Comparison of ENCODE assay signal across 10 cellular contexts in genomic region chr3:188673509-188674239, GRCh38.
DNase-seq lines count a peak whose midpoint lies in the region; FAIRE-seq and TF ChIP-seq lines count a peak whose summit lies in the region.
"Had no signal": no experiment of that assay in that cellular context is flagged by ENCODE, and none has a peak within 500 bp of the region (broad histone marks: within the 10 kb centered on the region; RNA-seq: fewer than 3 reads in every experiment).

No MANE protein-coding gene starts in this region.

- in situ Hi-C loops in transverse colon (cut with MboI; ENCODE audit: low pct_ligation_motif_present in 1 of 4, low pct_unique_long_range_greater_than_20kb in 1 of 4, low sequenced_read_pairs in 3 of 4), result no loop called here

- no peak for FAIRE-seq in H1 (lab: Jason Lieb, UNC)
- FAIRE-seq: GM19239 had no signal

- no peak for TF ChIP-seq CTCF in H1 (IDR thresholded peaks at IDR 0.05; ENCODE audit: control extremely low read depth in 1 of 3, insufficient read depth in 1 of 3, low read depth in 1 of 3, low read length in 3 of 3)
- TF ChIP-seq CTCF in coronary artery (IDR thresholded peaks at IDR 0.05), result no peak
- TF ChIP-seq CTCF in transverse colon (IDR thresholded peaks at IDR 0.05), result no peak

- H2AFZ ChIP-seq in H1 (ENCODE audit: low read length), result no peak overlapping the region

- H3K36me3 ChIP-seq in H1 (ENCODE audit: control insufficient read depth in 2 of 4, insufficient read depth in 4 of 4, low read length in 3 of 4) (no peaks in the 10 kb centered on the region; a peak in 1 of 8 replicates), mesendoderm (ENCODE audit: control insufficient read depth, insufficient read depth, low read length) (no peaks in the 10 kb centered on the region), transverse colon (no peaks in the 10 kb centered on the region)

- H4K8ac ChIP-seq in H1 (ENCODE audit: extremely low read depth, insufficient read depth, low read length) (no peak overlapping the region), mesendoderm (ENCODE audit: low read depth, low read length) (no peak overlapping the region)

- H3K79me1 ChIP-seq in H1 (ENCODE audit: low read depth, low read length) (no peaks in the 10 kb centered on the region), mesendoderm (ENCODE audit: low read length) (no peaks in the 10 kb centered on the region)

- H3K56ac ChIP-seq in H1 (replicated peaks; ENCODE audit: insufficient read length, low read depth, low read length) (no peak overlapping the region), mesendoderm (ENCODE audit: low read length) (no peak overlapping the region)

- no peak overlapping the region for H2AK5ac ChIP-seq in H1 (ENCODE audit: low read depth, low read length)
- H2AK5ac ChIP-seq in mesendoderm (ENCODE audit: low read length), result no peak overlapping the region

- H3K4me2 ChIP-seq in H1 (ENCODE audit: insufficient read depth in 1 of 2, low read depth in 2 of 2, low read length in 2 of 2) (0 out of 4 replicates have a peak overlapping the region, but pooled peaks of 1 of the 2 experiments have one; percentile 30), mesendoderm (ENCODE audit: low read length) (no peak overlapping the region)

- H3K9me3 ChIP-seq in H1 (ENCODE audit: insufficient read depth in 2 of 2, low read depth in 1 of 2, low read length in 1 of 2) (no peaks in the 10 kb centered on the region), transverse colon (no peaks in the 10 kb centered on the region)

- H3K9ac ChIP-seq in H1 (replicated peaks in 1 of 4; ENCODE audit: extremely low read depth in 1 of 4, low read depth in 3 of 4, low read length in 3 of 4) (no peak overlapping the region), mesendoderm (ENCODE audit: low read length) (no peak overlapping the region)

- H2BK120ac ChIP-seq in H1 (replicated peaks; ENCODE audit: low read depth, low read length) (no peak overlapping the region), mesendoderm (ENCODE audit: low read depth, low read length) (peak overlapping the region; percentile 73)

- no peaks in the 10 kb centered on the region for H4K20me1 ChIP-seq in H1 (replicated peaks in 1 of 2; ENCODE audit: control insufficient read depth in 1 of 2, insufficient read depth in 2 of 2, low read length in 2 of 2)

- no peak overlapping the region for H4K5ac ChIP-seq in H1 (ENCODE audit: insufficient read length, low read depth, low read length)
- no peak overlapping the region for H4K5ac ChIP-seq in mesendoderm (ENCODE audit: low read length)

- intact Hi-C loops in transverse colon (cut with DNase I; ENCODE audit: low total_unique reads), result no loop called here

- no peak overlapping the region for H3K4ac ChIP-seq in H1 (replicated peaks; ENCODE audit: insufficient read length, low read depth, low read length)
- H3K4ac ChIP-seq in mesendoderm (ENCODE audit: low read depth, low read length), result no peak overlapping the region

- TF ChIP-seq RAD21 in H1 (IDR thresholded peaks at IDR 0.05 in 1 of 2, conservative IDR thresholded peaks at IDR 0.05 in 1 of 2; ENCODE audit: low read depth in 2 of 2, low read length in 2 of 2), result no peak

- CTCF ChIA-PET in H1 (lab: Charles Lee; ENCODE audit: partially characterized antibody), result interaction anchor here (1.0 to 1.9 kb wide), 5 partner anchors 9 to 475 kb away, joined by 3 to 6 read pairs (median 5); no protein-coding TSS in a partner anchor

- no peak overlapping the region for H2BK15ac ChIP-seq in H1 (ENCODE audit: low read length)
- no peak overlapping the region for H2BK15ac ChIP-seq in mesendoderm (replicated peaks; ENCODE audit: low read depth)

- no peaks in the 10 kb centered on the region for H3K27me3 ChIP-seq in H1 (replicated peaks in 1 of 4; ENCODE audit: control insufficient read depth in 3 of 4, extremely low read depth in 1 of 4, insufficient read depth in 3 of 4, low read length in 3 of 4)
- no peaks in the 10 kb centered on the region for H3K27me3 ChIP-seq in mesendoderm (ENCODE audit: insufficient read depth, low read length, poor library complexity)
- no peaks in the 10 kb centered on the region for H3K27me3 ChIP-seq in transverse colon

- 100% methylated on average over 2 of the region's 2 CpGs; no CpG with 5 or more reads in 1 of the 2 experiments for WGBS in H1 (ENCODE audit: extremely low coverage in 1 of 2, insufficient coverage in 1 of 2, insufficient read length in 1 of 2, insufficient replicate concordance in 2 of 2, low coverage in 1 of 2, low lambda C conversion rate in 2 of 2, missing lambda C conversion rate in 1 of 2), 2 experiments
- no CpG with 5 or more reads among the region's 2 CpGs for WGBS in mesendoderm (ENCODE audit: extremely low coverage, insufficient coverage, low lambda C conversion rate)
- WGBS in transverse colon (ENCODE audit: low coverage in 1 of 2), 2 donors, result 95 to 100% methylated on average over 1 to 2 of the region's 2 CpGs

- H3K4me3 ChIP-seq in H1 (ENCODE audit: extremely low read depth in 1 of 4, insufficient read depth in 2 of 4, low read depth in 3 of 4, low read length in 4 of 4) (no peak overlapping the region), mesendoderm (ENCODE audit: low read length) (no peak overlapping the region), coronary artery (no peak overlapping the region), transverse colon (no peak overlapping the region)

- POLR2A ChIA-PET in H1 (lab: Charles Lee; ENCODE audit: partially characterized antibody), result interaction anchor here (0.6 to 0.7 kb wide), 2 partner anchors 29 to 234 kb away, joined by 3 to 4 read pairs; no protein-coding TSS in a partner anchor

- no peak overlapping the region for H4K91ac ChIP-seq in H1 (replicated peaks; ENCODE audit: insufficient read length, low read length)

- peak overlapping the region; percentile 3; the same call in 1 of the 2 replicates for H2BK12ac ChIP-seq in H1 (ENCODE audit: low read depth, low read length)

- H2BK5ac ChIP-seq in H1 (ENCODE audit: low read depth, low read length), result no peak overlapping the region
- H2BK5ac ChIP-seq in mesendoderm (ENCODE audit: low read length), result no peak overlapping the region

- H3K23ac ChIP-seq in H1 (ENCODE audit: insufficient read length), result no peak overlapping the region
- no peak overlapping the region for H3K23ac ChIP-seq in mesendoderm (ENCODE audit: low read length)

- H2BK20ac ChIP-seq in H1 (ENCODE audit: low read length), result no peak overlapping the region

- H3K4me1 ChIP-seq in H1 (replicated peaks in 1 of 4; ENCODE audit: control insufficient read depth in 3 of 4, insufficient read depth in 4 of 4, low read length in 3 of 4) (peaks cover 0 to 9% (median 3%) of the 10 kb centered on the region in 4 experiments; a peak in 3 of 7 replicates), mesendoderm (ENCODE audit: control insufficient read depth, low read depth, low read length) (peaks cover 2% of the 10 kb centered on the region), transverse colon (peaks cover 0 to 21% (median 10%) of the 10 kb centered on the region in 4 donors)

- peak; percentile 20 for DNase-seq in Daoy (ENCODE audit: low read depth)
- DNase-seq in MV-4-11 (lab: John Stamatoyannopoulos, UW), result peak; percentile 48
- DNase-seq in H1 (ENCODE audit: low read depth in 1 of 2, low spot score in 2 of 2), result no peak
- DNase-seq in mesendoderm, result peak; percentile 89
- no peak for DNase-seq in coronary artery (ENCODE audit: low spot score)
- DNase-seq in transverse colon, result no peak
- DNase-seq in stimulated activated naive CD4-positive, alpha-beta T cell treated with Interleukin-2 at 50 U/mL for 16 hours (lab: John Stamatoyannopoulos, UW), result no peak
- DNase-seq in mucosa of gallbladder (ENCODE audit: low spot score), result no peak
- DNase-seq: caudate nucleus had no signal

- TF ChIP-seq POLR2A in H1 (IDR thresholded peaks at IDR 0.05; ENCODE audit: control extremely low read depth in 1 of 2, low read depth in 2 of 2, low read length in 2 of 2), result no peak
- no peak for TF ChIP-seq POLR2A in transverse colon (IDR thresholded peaks at IDR 0.05)

- no peaks in the 10 kb centered on the region for H3K79me2 ChIP-seq in H1 (ENCODE audit: control insufficient read depth in 1 of 2, insufficient read depth in 2 of 2, low read length in 2 of 2)
- no peaks in the 10 kb centered on the region for H3K79me2 ChIP-seq in mesendoderm (ENCODE audit: control insufficient read depth, insufficient read depth, low read length)

- H3K14ac ChIP-seq in H1 (ENCODE audit: insufficient read length), result no peak overlapping the region

- TF ChIP-seq EP300 in H1 (IDR thresholded peaks at IDR 0.05; ENCODE audit: borderline replicate concordance in 1 of 2, low read depth in 2 of 2, low read length in 2 of 2) (no peak), transverse colon (IDR thresholded peaks at IDR 0.05; ENCODE audit: low read depth) (no peak)

- no peaks in the 10 kb centered on the region for H3K23me2 ChIP-seq in H1 (ENCODE audit: low read depth, low read length)

- H3K18ac ChIP-seq in H1 (ENCODE audit: extremely low read depth, low read length) (no peak overlapping the region), mesendoderm (ENCODE audit: low read length) (no peak overlapping the region)

- H3K27ac ChIP-seq in H1 (ENCODE audit: low read depth, low read length) (no peak overlapping the region), mesendoderm (ENCODE audit: low read depth, low read length) (peak overlapping the region; percentile 37), coronary artery (no peak overlapping the region), transverse colon (no peak overlapping the region)

TF ChIP-seq in H1, 55 proteins besides CTCF, POLR2A, EP300 and RAD21:
- TF ChIP-seq SIX5 (IDR thresholded peaks at IDR 0.05; ENCODE audit: low read depth, low read length), result no peak
- TF ChIP-seq CEBPB (IDR thresholded peaks at IDR 0.05; ENCODE audit: low read depth, low read length), result peak; percentile 77
- TF ChIP-seq SP4 (IDR thresholded peaks at IDR 0.05; ENCODE audit: low read length), result no peak
- TF ChIP-seq NANOG (IDR thresholded peaks at IDR 0.05; ENCODE audit: insufficient read depth, low read depth, low read length, poor library complexity, severe bottlenecking), result peak; percentile 39
- TF ChIP-seq CHD2 (IDR thresholded peaks at IDR 0.05; ENCODE audit: low read length), result no peak
- TF ChIP-seq ASH2L (IDR thresholded peaks at IDR 0.05; ENCODE audit: low read length), result no peak
- no peak for TF ChIP-seq BACH1 (IDR thresholded peaks at IDR 0.05; ENCODE audit: low read length)
- TF ChIP-seq JUND (IDR thresholded peaks at IDR 0.05; ENCODE audit: low read length), result no peak

Comparison
In these comparisons a context has a peak if more than half of its experiments do, and no peak if none do; other contexts are left out.
1. DNase-seq: peak in Daoy (single experiment), MV-4-11 (single experiment) and mesendoderm (single experiment); none in H1 (0 of 2), coronary artery (single experiment), transverse colon (single experiment), stimulated activated naive CD4-positive, alpha-beta T cell treated with Interleukin-2 at 50 U/mL for 16 hours (single experiment) and mucosa of gallbladder (single experiment).